Comparison of ENCODE assay signal across 28 cellular contexts in genomic region chr7:44119829-44120380, GRCh38. TPM values are rescaled to one million over a fixed set of nuclear protein-coding genes. Genes with fewer than 3 reads are reported as not detected.
DNase-seq lines count a peak whose midpoint lies in the region; ATAC-seq and TF ChIP-seq lines count a peak whose summit lies in the region.
"Had no signal": no experiment of that assay in that cellular context is flagged by ENCODE, and none has a peak within 500 bp of the region (broad histone marks: within the 10 kb centered on the region; RNA-seq: fewer than 3 reads in every experiment).

No MANE protein-coding gene starts in this region.

- H3K27ac ChIP-seq in A673 (ENCODE audit: low read depth, low read length, poor library complexity, severe bottlenecking): peak overlapping the region; percentile 22
- H3K27ac ChIP-seq: epithelial cell of prostate, heart left ventricle, HL-60, testis had no signal

- H3K4me3 ChIP-seq in A673 (ENCODE audit: low read depth, low read length, poor library complexity, severe bottlenecking): no peak overlapping the region
- H3K4me3 ChIP-seq: heart left ventricle, testis had no signal

- no peak for DNase-seq in activated CD4-positive, alpha-beta memory T cell treated with anti-CD3 and anti-CD28 coated beads for 36 hours
- DNase-seq in activated CD4-positive, alpha-beta memory T cell treated with anti-CD3 and anti-CD28 coated beads, Interleukin-2, amount 10 ng/mL, durations not matched to agents 7 days and 5 days: no peak
- DNase-seq in A673 (ENCODE audit: low spot score): no peak
- DNase-seq in activated T-helper 1 cell treated with anti-CD3 and anti-CD28 coated beads, Interleukin-12 subunit alpha, Interleukin-12 subunit beta, Interleukin-2, Interleukin-4 antibody, amounts not matched to agents 30 ng/mL and 10 ng/mL and 1 ng/mL, durations not matched to agents 14 hours and 24 hours and 36 hours (ENCODE audit: low spot score): no peak
- no peak for DNase-seq in nephron progenitor cell
- DNase-seq: activated CD4-positive, CD25-positive, alpha-beta regulatory T cell treated with anti-CD3 and anti-CD28 coated beads, Interleukin-2, amount 50 U/mL, for 72 hours; activated effector memory CD4-positive, alpha-beta T cell treated with Interleukin-2 at 50 U/mL for 16 hours; anterior cingulate cortex; BE2C; Calu3; left colon; mesendoderm; natural killer cell; NCI-H1417; NCI-H2081 treated with DMSO at 0.1 percent for 48 hours; NCI-H446; SHP77 treated with DMSO at 0.1 percent for 48 hours; stimulated activated CD4-positive, alpha-beta T cell treated with anti-CD3 and anti-CD28 coated beads, Interleukin-1b, Interleukin-23, amount 100 ng/mL, for 48 hours; SW 1271; testis had no signal

- no TSS peak for BruUV-seq in A673 (replicated peaks; lab: Mats Ljungman, UMichigan)

- no peak for ATAC-seq in HG02884 (IDR thresholded peaks at IDR 0.05; ENCODE audit: unreplicated experiment)
- no peak for ATAC-seq in GM18858 (IDR thresholded peaks at IDR 0.05; ENCODE audit: unreplicated experiment)
- ATAC-seq in HG03108 (IDR thresholded peaks at IDR 0.05; ENCODE audit: unreplicated experiment): no peak
- ATAC-seq: heart left ventricle, left colon, natural killer cell had no signal

- TF ChIP-seq CTCF in A673 (conservative IDR thresholded peaks at IDR 0.05; ENCODE audit: low read depth, low read length) (no peak), nephron progenitor cell (IDR thresholded peaks at IDR 0.05) (no peak)

- H3K4me1 ChIP-seq in A673 (ENCODE audit: insufficient read depth, low read length, poor library complexity, severe bottlenecking): peaks cover 13% of the 10 kb centered on the region
- H3K4me1 ChIP-seq: BE2C had no signal

- POLR2A ChIA-PET in activated CD4-positive, alpha-beta memory T cell treated with anti-CD3 and anti-CD28 coated beads for 36 hours (lab: Charles Lee): interaction anchor here (0.7 kb wide), 1 partner anchor 10 kb away, joined by 3 read pairs; no protein-coding TSS in a partner anchor
- POLR2A ChIA-PET in activated CD4-positive, alpha-beta memory T cell treated with anti-CD3 and anti-CD28 coated beads, Interleukin-2, amount 10 ng/mL, durations not matched to agents 7 days and 5 days (lab: Charles Lee): no interaction called here
- POLR2A ChIA-PET in A673 (lab: Charles Lee; ENCODE audit: low non-redundant PET): no interaction called here

- H3K27me3 Mint-ChIP-seq in activated CD4-positive, alpha-beta memory T cell treated with anti-CD3 and anti-CD28 coated beads for 36 hours: no peaks in the 10 kb centered on the region
- no peaks in the 10 kb centered on the region for H3K27me3 Mint-ChIP-seq in activated CD4-positive, alpha-beta memory T cell treated with anti-CD3 and anti-CD28 coated beads, Interleukin-2, amount 10 ng/mL, durations not matched to agents 7 days and 5 days
- no peaks in the 10 kb centered on the region for H3K27me3 Mint-ChIP-seq in activated T-helper 1 cell treated with anti-CD3 and anti-CD28 coated beads, Interleukin-12 subunit alpha, Interleukin-12 subunit beta, Interleukin-2, Interleukin-4 antibody, amounts not matched to agents 30 ng/mL and 10 ng/mL and 1 ng/mL, durations not matched to agents 14 hours and 24 hours and 36 hours (ENCODE audit: insufficient read depth)
- no peaks in the 10 kb centered on the region for H3K27me3 Mint-ChIP-seq in nephron progenitor cell (ENCODE audit: low read depth, poor library complexity)

- peaks cover 29% of the 10 kb centered on the region for H3K36me3 Mint-ChIP-seq in activated CD4-positive, alpha-beta memory T cell treated with anti-CD3 and anti-CD28 coated beads for 36 hours
- peaks cover 33% of the 10 kb centered on the region for H3K36me3 Mint-ChIP-seq in activated CD4-positive, alpha-beta memory T cell treated with anti-CD3 and anti-CD28 coated beads, Interleukin-2, amount 10 ng/mL, durations not matched to agents 7 days and 5 days (ENCODE audit: low read depth)
- peaks cover 37% of the 10 kb centered on the region for H3K36me3 Mint-ChIP-seq in activated T-helper 1 cell treated with anti-CD3 and anti-CD28 coated beads, Interleukin-12 subunit alpha, Interleukin-12 subunit beta, Interleukin-2, Interleukin-4 antibody, amounts not matched to agents 30 ng/mL and 10 ng/mL and 1 ng/mL, durations not matched to agents 14 hours and 24 hours and 36 hours (ENCODE audit: low read depth)
- H3K36me3 Mint-ChIP-seq in nephron progenitor cell (ENCODE audit: low read depth): peaks cover 35% of the 10 kb centered on the region
- H3K36me3 Mint-ChIP-seq: natural killer cell had no signal

- H3K4me3 Mint-ChIP-seq in activated CD4-positive, alpha-beta memory T cell treated with anti-CD3 and anti-CD28 coated beads for 36 hours: peak overlapping the region; percentile 6
- H3K4me3 Mint-ChIP-seq in activated CD4-positive, alpha-beta memory T cell treated with anti-CD3 and anti-CD28 coated beads, Interleukin-2, amount 10 ng/mL, durations not matched to agents 7 days and 5 days: no peak overlapping the region
- H3K4me3 Mint-ChIP-seq in activated T-helper 1 cell treated with anti-CD3 and anti-CD28 coated beads, Interleukin-12 subunit alpha, Interleukin-12 subunit beta, Interleukin-2, Interleukin-4 antibody, amounts not matched to agents 30 ng/mL and 10 ng/mL and 1 ng/mL, durations not matched to agents 14 hours and 24 hours and 36 hours: peak overlapping the region; percentile 50
- peak overlapping the region; percentile 47 for H3K4me3 Mint-ChIP-seq in nephron progenitor cell
- H3K4me3 Mint-ChIP-seq: natural killer cell had no signal

- H3K9me3 ChIP-seq in A673 (ENCODE audit: low read depth, low read length, poor library complexity, severe bottlenecking): no peaks in the 10 kb centered on the region
- H3K9me3 ChIP-seq: BE2C, heart left ventricle, testis had no signal

- CTCF ChIA-PET in activated CD4-positive, alpha-beta memory T cell treated with anti-CD3 and anti-CD28 coated beads for 36 hours (lab: Charles Lee): no interaction called here
- CTCF ChIA-PET in activated CD4-positive, alpha-beta memory T cell treated with anti-CD3 and anti-CD28 coated beads, Interleukin-2, amount 10 ng/mL, durations not matched to agents 7 days and 5 days (lab: Charles Lee): no interaction called here
- CTCF ChIA-PET in A673 (lab: Charles Lee): no interaction called here

- H3K9me3 Mint-ChIP-seq in activated CD4-positive, alpha-beta memory T cell treated with anti-CD3 and anti-CD28 coated beads for 36 hours: no peaks in the 10 kb centered on the region
- no peaks in the 10 kb centered on the region for H3K9me3 Mint-ChIP-seq in activated CD4-positive, alpha-beta memory T cell treated with anti-CD3 and anti-CD28 coated beads, Interleukin-2, amount 10 ng/mL, durations not matched to agents 7 days and 5 days
- no peaks in the 10 kb centered on the region for H3K9me3 Mint-ChIP-seq in activated T-helper 1 cell treated with anti-CD3 and anti-CD28 coated beads, Interleukin-12 subunit alpha, Interleukin-12 subunit beta, Interleukin-2, Interleukin-4 antibody, amounts not matched to agents 30 ng/mL and 10 ng/mL and 1 ng/mL, durations not matched to agents 14 hours and 24 hours and 36 hours
- peaks cover under 1% of the 10 kb centered on the region for H3K9me3 Mint-ChIP-seq in nephron progenitor cell
- H3K9me3 Mint-ChIP-seq: natural killer cell had no signal

- no peak overlapping the region for H3K27ac Mint-ChIP-seq in activated CD4-positive, alpha-beta memory T cell treated with anti-CD3 and anti-CD28 coated beads for 36 hours
- H3K27ac Mint-ChIP-seq in activated CD4-positive, alpha-beta memory T cell treated with anti-CD3 and anti-CD28 coated beads, Interleukin-2, amount 10 ng/mL, durations not matched to agents 7 days and 5 days: no peak overlapping the region
- peak overlapping the region; percentile 77 for H3K27ac Mint-ChIP-seq in activated T-helper 1 cell treated with anti-CD3 and anti-CD28 coated beads, Interleukin-12 subunit alpha, Interleukin-12 subunit beta, Interleukin-2, Interleukin-4 antibody, amounts not matched to agents 30 ng/mL and 10 ng/mL and 1 ng/mL, durations not matched to agents 14 hours and 24 hours and 36 hours
- H3K27ac Mint-ChIP-seq in nephron progenitor cell: peak overlapping the region; percentile 78
- H3K27ac Mint-ChIP-seq: natural killer cell had no signal

- H3K36me3 ChIP-seq in A673 (ENCODE audit: insufficient read depth, low read length, poor library complexity, severe bottlenecking): peaks cover 62% of the 10 kb centered on the region

- no peaks in the 10 kb centered on the region for H3K27me3 ChIP-seq in A673 (replicated peaks; ENCODE audit: insufficient read depth, low read depth, low read length, poor library complexity)
- H3K27me3 ChIP-seq: BE2C, heart left ventricle, testis had no signal

- H3K4me1 Mint-ChIP-seq in activated CD4-positive, alpha-beta memory T cell treated with anti-CD3 and anti-CD28 coated beads for 36 hours (ENCODE audit: low read depth): peaks cover 36% of the 10 kb centered on the region
- peaks cover 37% of the 10 kb centered on the region for H3K4me1 Mint-ChIP-seq in activated CD4-positive, alpha-beta memory T cell treated with anti-CD3 and anti-CD28 coated beads, Interleukin-2, amount 10 ng/mL, durations not matched to agents 7 days and 5 days
- peaks cover 31% of the 10 kb centered on the region for H3K4me1 Mint-ChIP-seq in activated T-helper 1 cell treated with anti-CD3 and anti-CD28 coated beads, Interleukin-12 subunit alpha, Interleukin-12 subunit beta, Interleukin-2, Interleukin-4 antibody, amounts not matched to agents 30 ng/mL and 10 ng/mL and 1 ng/mL, durations not matched to agents 14 hours and 24 hours and 36 hours (ENCODE audit: low read depth)
- peaks cover 37% of the 10 kb centered on the region for H3K4me1 Mint-ChIP-seq in nephron progenitor cell

- intact Hi-C loops in activated CD4-positive, alpha-beta memory T cell treated with anti-CD3 and anti-CD28 coated beads for 36 hours (cut with micrococcal nuclease): no loop called here
- intact Hi-C loops in A673 (cut with micrococcal nuclease; ENCODE audit: unreplicated experiment): loop anchor here (5.0 kb wide), 1 partner anchor 82 kb away; the partner anchor contains the start of gene YKT6
- intact Hi-C loops in activated T-helper 1 cell treated with anti-CD3 and anti-CD28 coated beads, Interleukin-12 subunit alpha, Interleukin-12 subunit beta, Interleukin-2, Interleukin-4 antibody, amounts not matched to agents 30 ng/mL and 10 ng/mL and 1 ng/mL, durations not matched to agents 14 hours and 24 hours and 36 hours (cut with micrococcal nuclease): loop anchor here (10.0 kb wide), 1 partner anchor 255 kb away; the partner anchor contains the start of gene MRPS24

RNA-seq across cellular contexts. Expression of gene POLD2, which starts 3.4 kb away (rescaled TPM):
- 100 to 1,000 TPM; 189 to 212 TPM for total RNA-seq in activated CD4-positive, alpha-beta memory T cell treated with anti-CD3 and anti-CD28 coated beads for 36 hours
- 10 to 100 TPM; 82.3 to 84.6 TPM for total RNA-seq in activated CD4-positive, alpha-beta memory T cell treated with anti-CD3 and anti-CD28 coated beads, Interleukin-2, amount 10 ng/mL, durations not matched to agents 7 days and 5 days
- total RNA-seq in A673 (2021): 252 TPM in 2 replicates
- 234 and 250 TPM in 2 replicates for total RNA-seq in activated T-helper 1 cell treated with anti-CD3 and anti-CD28 coated beads, Interleukin-12 subunit alpha, Interleukin-12 subunit beta, Interleukin-2, Interleukin-4 antibody, amounts not matched to agents 30 ng/mL and 10 ng/mL and 1 ng/mL, durations not matched to agents 14 hours and 24 hours and 36 hours

RNA-seq across cellular contexts. Expression of gene AEBP1, which starts 15.8 kb away (rescaled TPM):
- total RNA-seq in activated CD4-positive, alpha-beta memory T cell treated with anti-CD3 and anti-CD28 coated beads for 36 hours: 1 to 10 TPM; 5.5 to 6.6 TPM
- under 1 TPM; 0.30 to 0.38 TPM for total RNA-seq in activated CD4-positive, alpha-beta memory T cell treated with anti-CD3 and anti-CD28 coated beads, Interleukin-2, amount 10 ng/mL, durations not matched to agents 7 days and 5 days
- total RNA-seq in A673 (2021): 30.1 and 31.8 TPM in 2 replicates
- 17.0 and 17.2 TPM in 2 replicates for total RNA-seq in activated T-helper 1 cell treated with anti-CD3 and anti-CD28 coated beads, Interleukin-12 subunit alpha, Interleukin-12 subunit beta, Interleukin-2, Interleukin-4 antibody, amounts not matched to agents 30 ng/mL and 10 ng/mL and 1 ng/mL, durations not matched to agents 14 hours and 24 hours and 36 hours
- total RNA-seq: A172, Calu3 had no signal

RNA-seq across cellular contexts. Expression of gene MYL7, which starts 21.2 kb away (rescaled TPM):
- total RNA-seq in activated CD4-positive, alpha-beta memory T cell treated with anti-CD3 and anti-CD28 coated beads for 36 hours: not detected
- total RNA-seq in activated CD4-positive, alpha-beta memory T cell treated with anti-CD3 and anti-CD28 coated beads, Interleukin-2, amount 10 ng/mL, durations not matched to agents 7 days and 5 days: not detected
- total RNA-seq in A673 (2021): not detected in 2 replicates
- total RNA-seq in activated T-helper 1 cell treated with anti-CD3 and anti-CD28 coated beads, Interleukin-12 subunit alpha, Interleukin-12 subunit beta, Interleukin-2, Interleukin-4 antibody, amounts not matched to agents 30 ng/mL and 10 ng/mL and 1 ng/mL, durations not matched to agents 14 hours and 24 hours and 36 hours: not detected in 2 replicates
- total RNA-seq: A172, Calu3, left colon, natural killer cell, OCI-LY7 had no signal

RNA-seq across cellular contexts. Expression of gene POLM, which starts 37.6 kb away (rescaled TPM):
- 10 to 100 TPM; 32.5 to 32.7 TPM for total RNA-seq in activated CD4-positive, alpha-beta memory T cell treated with anti-CD3 and anti-CD28 coated beads for 36 hours
- total RNA-seq in activated CD4-positive, alpha-beta memory T cell treated with anti-CD3 and anti-CD28 coated beads, Interleukin-2, amount 10 ng/mL, durations not matched to agents 7 days and 5 days: 10 to 100 TPM; 29.4 to 30.7 TPM
- total RNA-seq in A673 (2021): 9.6 and 12.8 TPM in 2 replicates
- 36.9 and 41.7 TPM in 2 replicates for total RNA-seq in activated T-helper 1 cell treated with anti-CD3 and anti-CD28 coated beads, Interleukin-12 subunit alpha, Interleukin-12 subunit beta, Interleukin-2, Interleukin-4 antibody, amounts not matched to agents 30 ng/mL and 10 ng/mL and 1 ng/mL, durations not matched to agents 14 hours and 24 hours and 36 hours

RNA-seq across cellular contexts. Expression of gene PGAM2, which starts 54.5 kb away (rescaled TPM):
- under 1 TPM; 0.26 to 0.27 TPM for total RNA-seq in activated CD4-positive, alpha-beta memory T cell treated with anti-CD3 and anti-CD28 coated beads for 36 hours
- under 1 TPM in 1 of 2 experiments, not detected in 1; 0.43 TPM for total RNA-seq in activated CD4-positive, alpha-beta memory T cell treated with anti-CD3 and anti-CD28 coated beads, Interleukin-2, amount 10 ng/mL, durations not matched to agents 7 days and 5 days
- not detected in 2 replicates for total RNA-seq in A673 (2021)
- 0.42 and 0.78 TPM in 2 replicates for total RNA-seq in activated T-helper 1 cell treated with anti-CD3 and anti-CD28 coated beads, Interleukin-12 subunit alpha, Interleukin-12 subunit beta, Interleukin-2, Interleukin-4 antibody, amounts not matched to agents 30 ng/mL and 10 ng/mL and 1 ng/mL, durations not matched to agents 14 hours and 24 hours and 36 hours
- total RNA-seq: A172 had no signal

Comparison
In these comparisons a context has a peak if more than half of its experiments do, and no peak if none do; other contexts are left out.
1. RNA of gene AEBP1, which starts 15.8 kb away (total RNA-seq): 30.1 to 31.8 TPM in A673, 17.0 to 17.2 TPM in activated T-helper 1 cell treated with anti-CD3 and anti-CD28 coated beads, Interleukin-12 subunit alpha, Interleukin-12 subunit beta, Interleukin-2, Interleukin-4 antibody, amounts not matched to agents 30 ng/mL and 10 ng/mL and 1 ng/mL, durations not matched to agents 14 hours and 24 hours and 36 hours and 5.5 to 6.6 TPM in activated CD4-positive, alpha-beta memory T cell treated with anti-CD3 and anti-CD28 coated beads for 36 hours; 0.30 to 0.38 TPM in activated CD4-positive, alpha-beta memory T cell treated with anti-CD3 and anti-CD28 coated beads, Interleukin-2, amount 10 ng/mL, durations not matched to agents 7 days and 5 days; every median in the first group is over 4 times any median in the second.
2. H3K27ac Mint-ChIP-seq: peak in activated T-helper 1 cell treated with anti-CD3 and anti-CD28 coated beads, Interleukin-12 subunit alpha, Interleukin-12 subunit beta, Interleukin-2, Interleukin-4 antibody, amounts not matched to agents 30 ng/mL and 10 ng/mL and 1 ng/mL, durations not matched to agents 14 hours and 24 hours and 36 hours (single experiment) and nephron progenitor cell (single experiment); none in activated CD4-positive, alpha-beta memory T cell treated with anti-CD3 and anti-CD28 coated beads for 36 hours (single experiment) and activated CD4-positive, alpha-beta memory T cell treated with anti-CD3 and anti-CD28 coated beads, Interleukin-2, amount 10 ng/mL, durations not matched to agents 7 days and 5 days (single experiment).